ENCODE assay signal across 26 cellular contexts in the genomic region with DNA sequence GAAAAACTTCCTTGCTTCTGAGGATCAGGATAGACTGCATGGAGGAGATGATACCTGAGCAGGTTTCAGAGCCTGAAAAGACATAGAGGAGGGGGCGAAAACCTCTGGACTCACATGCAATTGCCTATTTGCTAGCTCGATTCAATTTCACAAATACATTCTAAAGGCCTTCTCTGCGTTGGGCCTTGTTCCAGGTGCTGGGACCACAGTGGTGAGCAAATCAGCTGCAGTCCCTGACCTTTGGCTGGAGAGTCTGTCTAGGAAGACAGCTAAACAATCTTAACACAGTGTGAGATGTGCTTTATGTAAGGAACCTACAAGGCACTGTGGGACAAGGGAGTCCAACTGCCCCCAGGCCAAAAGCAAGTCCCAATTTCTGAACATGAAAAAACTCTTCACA.
"Had no signal": no experiment of that assay in that cellular context is flagged by ENCODE, and none has a peak within 500 bp of the region (broad histone marks: within the 10 kb centered on the region; RNA-seq: fewer than 3 reads in every experiment).

No MANE protein-coding gene starts in this region.

- DNase-seq: activated B cell treated with CpG ODN at 0.5 μM for 24 hours; activated CD4-positive, alpha-beta T cell treated with anti-CD3 and anti-CD28 coated beads for 36 hours; activated CD4-positive, alpha-beta T cell treated with anti-CD3 and anti-CD28 coated beads, Interleukin-2, amount 50 U/mL, for 48 hours; activated CD8-positive, alpha-beta memory T cell treated with anti-CD3 and anti-CD28 coated beads, Interleukin-2, amount 50 U/mL, for 48 hours; activated naive CD4-positive, alpha-beta T cell; activated naive CD8-positive, alpha-beta T cell treated with anti-CD3 and anti-CD28 coated beads for 36 hours; activated T-cell treated with anti-CD3 and anti-CD28 coated beads, Interleukin-2, amount 50 U/mL, for 4 hours; amygdala; cerebellar nuclear complex; cortex of kidney; esophagus squamous epithelium; gastrocnemius medialis; head of caudate nucleus; occipital lobe; stimulated activated CD4-positive, alpha-beta T cell treated with anti-CD3 and anti-CD28 coated beads, Interleukin-2, amount 100 ng/mL, for 24 hours; stimulated activated naive CD4-positive, alpha-beta T cell; T-helper 9 cell; upper lobe of right lung had no signal

- H3K27ac Mint-ChIP-seq: activated B cell treated with CpG ODN at 0.5 μM for 24 hours; activated CD4-positive, alpha-beta T cell treated with anti-CD3 and anti-CD28 coated beads for 36 hours; activated naive CD8-positive, alpha-beta T cell treated with anti-CD3 and anti-CD28 coated beads for 36 hours; activated T-helper 2 cell treated with anti-CD3 and anti-CD28 coated beads, Interferon-gamma antibody, Interleukin-2, Interleukin-4, amounts not matched to agents 10 μg/mL and 5 μg/mL and 100 μg/mL, durations not matched to agents 14 hours and 24 hours and 36 hours; endodermal cell; memory B cell had no signal

- ATAC-seq: activated CD4-positive, alpha-beta T cell treated with anti-CD3 and anti-CD28 coated beads for 36 hours; activated T-cell treated with anti-CD3 and anti-CD28 coated beads, Interleukin-2, amount 50 U/mL, for 4 hours; gastrocnemius medialis; natural killer cell treated with Interleukin-12 subunit alpha and Interleukin-12 subunit beta and Interleukin-15 and Interleukin-18, amount 100 ng/mL, for 72 hours; right lobe of liver; upper lobe of right lung had no signal

- H3K36me3 Mint-ChIP-seq: activated naive CD8-positive, alpha-beta T cell treated with anti-CD3 and anti-CD28 coated beads for 36 hours; memory B cell; natural killer cell treated with Interleukin-12 subunit alpha and Interleukin-12 subunit beta and Interleukin-15 and Interleukin-18, amount 100 ng/mL, for 72 hours had no signal

- H3K9me3 Mint-ChIP-seq: activated B cell treated with CpG ODN at 0.5 μM for 24 hours; activated naive CD8-positive, alpha-beta T cell treated with anti-CD3 and anti-CD28 coated beads for 36 hours; activated T-cell treated with anti-CD3 and anti-CD28 coated beads, Interleukin-2, amount 50 U/mL, for 4 hours; activated T-helper 2 cell treated with anti-CD3 and anti-CD28 coated beads, Interferon-gamma antibody, Interleukin-2, Interleukin-4, amounts not matched to agents 10 μg/mL and 5 μg/mL and 100 μg/mL, durations not matched to agents 14 hours and 24 hours and 36 hours; endodermal cell; memory B cell; natural killer cell treated with Interleukin-12 subunit alpha and Interleukin-12 subunit beta and Interleukin-15 and Interleukin-18, amount 100 ng/mL, for 72 hours had no signal

- H3K27me3 ChIP-seq: esophagus squamous epithelium, gastrocnemius medialis, right lobe of liver, upper lobe of right lung had no signal

- H3K27ac ChIP-seq: esophagus squamous epithelium, gastrocnemius medialis, right lobe of liver, skin epidermis, thoracic aorta, upper lobe of right lung had no signal

- H3K36me3 ChIP-seq: esophagus squamous epithelium, gastrocnemius medialis, right lobe of liver, thoracic aorta, upper lobe of right lung had no signal

- H3K27me3 Mint-ChIP-seq: activated B cell treated with CpG ODN at 0.5 μM for 24 hours; activated CD4-positive, alpha-beta T cell treated with anti-CD3 and anti-CD28 coated beads for 36 hours; activated naive CD8-positive, alpha-beta T cell treated with anti-CD3 and anti-CD28 coated beads for 36 hours; memory B cell; natural killer cell treated with Interleukin-12 subunit alpha and Interleukin-12 subunit beta and Interleukin-15 and Interleukin-18, amount 100 ng/mL, for 72 hours had no signal

- H3K9me3 ChIP-seq: esophagus squamous epithelium, gastrocnemius medialis, right lobe of liver, thoracic aorta, upper lobe of right lung had no signal

- FAIRE-seq: islet of Langerhans had no signal

- H3K4me3 ChIP-seq: esophagus squamous epithelium, gastrocnemius medialis, right lobe of liver, skin epidermis, thoracic aorta, upper lobe of right lung had no signal

- H3K4me3 Mint-ChIP-seq: activated B cell treated with CpG ODN at 0.5 μM for 24 hours; activated CD4-positive, alpha-beta T cell treated with anti-CD3 and anti-CD28 coated beads for 36 hours; activated naive CD8-positive, alpha-beta T cell treated with anti-CD3 and anti-CD28 coated beads for 36 hours; activated T-cell treated with anti-CD3 and anti-CD28 coated beads, Interleukin-2, amount 50 U/mL, for 4 hours; endodermal cell; memory B cell; natural killer cell treated with Interleukin-12 subunit alpha and Interleukin-12 subunit beta and Interleukin-15 and Interleukin-18, amount 100 ng/mL, for 72 hours had no signal
